ENCODE assay signal across 22 cellular contexts in genomic region chr2:188971316-188971930, GRCh38. TPM values are rescaled to one million over a fixed set of nuclear protein-coding genes. Genes with fewer than 3 reads are reported as not detected.
DNase-seq lines count a peak whose midpoint lies in the region; ATAC-seq and TF ChIP-seq lines count a peak whose summit lies in the region.
"Had no signal": no experiment of that assay in that cellular context is flagged by ENCODE, and none has a peak within 500 bp of the region (broad histone marks: within the 10 kb centered on the region; RNA-seq: fewer than 3 reads in every experiment).

No MANE protein-coding gene starts in this region.

- intact Hi-C loops in sciatic nerve (cut with DNase I) = no loop called here
- intact Hi-C loops in thyroid gland (cut with DNase I) = no loop called here

- no peaks in the 10 kb centered on the region for H4K20me1 ChIP-seq in GM23248 (ENCODE audit: insufficient read depth)
- H4K20me1 ChIP-seq in hepatocyte (ENCODE audit: insufficient read depth, poor library complexity, severe bottlenecking) = no peaks in the 10 kb centered on the region

- no peaks in the 10 kb centered on the region for H3K36me3 ChIP-seq in GM23248 (ENCODE audit: low read depth)
- H3K36me3 ChIP-seq in hepatocyte (replicated peaks; ENCODE audit: insufficient read depth, low read depth) = no peaks in the 10 kb centered on the region
- no peaks in the 10 kb centered on the region for H3K36me3 ChIP-seq in thyroid gland
- H3K36me3 ChIP-seq: left lung, upper lobe of right lung had no signal

- TF ChIP-seq CTCF in hepatocyte (IDR thresholded peaks at IDR 0.05; ENCODE audit: poor library complexity) (no peak), thyroid gland (IDR thresholded peaks at IDR 0.05) (no peak)

- H2AFZ ChIP-seq in GM23248 = peak overlapping the region; percentile 35
- no peak overlapping the region for H2AFZ ChIP-seq in hepatocyte

- no peaks in the 10 kb centered on the region for H3K9me2 ChIP-seq in GM23248 (ENCODE audit: insufficient read depth)
- H3K9me2 ChIP-seq in hepatocyte (replicated peaks; ENCODE audit: insufficient read depth) = no peaks in the 10 kb centered on the region

- H3K4me1 ChIP-seq in GM23248 (ENCODE audit: insufficient read depth) (peaks cover 48% of the 10 kb centered on the region), hepatocyte (ENCODE audit: insufficient read depth) (peaks cover 5% of the 10 kb centered on the region), thyroid gland (no peaks in the 10 kb centered on the region)
- H3K4me1 ChIP-seq: left lung, upper lobe of right lung had no signal

- peak overlapping the region; percentile 72 for H3K4me2 ChIP-seq in GM23248 (ENCODE audit: unreplicated experiment)
- H3K4me2 ChIP-seq in hepatocyte = peak overlapping the region; percentile 60

- H3K27me3 ChIP-seq in GM23248 (replicated peaks; ENCODE audit: insufficient read depth) (no peaks in the 10 kb centered on the region), hepatocyte (no peaks in the 10 kb centered on the region), thyroid gland (no peaks in the 10 kb centered on the region)
- H3K27me3 ChIP-seq: left lung, upper lobe of right lung had no signal

- in situ Hi-C loops in GM23248 (cut with MboI) = no loop called here

- peaks cover 25% of the 10 kb centered on the region for H3K79me2 ChIP-seq in GM23248 (ENCODE audit: insufficient read depth)
- H3K79me2 ChIP-seq in hepatocyte = peaks cover 41% of the 10 kb centered on the region

- WGBS in GM23248 (ENCODE audit: low coverage in 1 of 2, low lambda C conversion rate in 2 of 2, missing lambda C conversion rate in 2 of 2), 2 experiments = 19 to 24% methylated on average over 3 of the region's 3 CpGs
- WGBS in hepatocyte (ENCODE audit: low lambda C conversion rate, missing lambda C conversion rate) = 65% methylated on average over 3 of the region's 3 CpGs
- WGBS in thyroid gland, 2 donors = 77 to 84% methylated on average over 3 of the region's 3 CpGs

- TF ChIP-seq POLR2A in thyroid gland (IDR thresholded peaks at IDR 0.05) = no peak

- H3F3A ChIP-seq in GM23248 (ENCODE audit: insufficient read depth) = peaks cover 50% of the 10 kb centered on the region

- H3K4me3 ChIP-seq in GM23248 = no peak overlapping the region
- no peak overlapping the region for H3K4me3 ChIP-seq in hepatocyte
- H3K4me3 ChIP-seq in thyroid gland (replicated peaks in 1 of 3) = no peak overlapping the region
- H3K4me3 ChIP-seq: left lung, upper lobe of right lung had no signal

- peak; percentile 19 for ATAC-seq in sciatic nerve
- ATAC-seq in HG03432 (IDR thresholded peaks at IDR 0.05; ENCODE audit: unreplicated experiment) = no peak
- no peak for ATAC-seq in HG03196 (IDR thresholded peaks at IDR 0.05; ENCODE audit: unreplicated experiment)
- ATAC-seq: CD8-positive, alpha-beta T cell; left lung; T-helper 17 cell; upper lobe of right lung had no signal

- H3K9me3 ChIP-seq in GM23248 (ENCODE audit: low read depth) (no peaks in the 10 kb centered on the region), hepatocyte (ENCODE audit: low read depth) (no peaks in the 10 kb centered on the region), thyroid gland (no peaks in the 10 kb centered on the region)
- H3K9me3 ChIP-seq: left lung, upper lobe of right lung had no signal

- no peak overlapping the region for H3K9ac ChIP-seq in GM23248

- H3K27ac ChIP-seq in GM23248 (peak overlapping the region; percentile 47; the same call in 1 of the 2 replicates), hepatocyte (peak overlapping the region; percentile 98), thyroid gland (no peak overlapping the region)
- H3K27ac ChIP-seq: HL-60, upper lobe of right lung, VCaP had no signal

- DNase-seq in GM23248 = peak; percentile 48
- peak; percentile 94 for DNase-seq in amniotic epithelial cell (ENCODE audit: low read depth)
- no peak for DNase-seq in hepatocyte (ENCODE audit: low spot score)
- DNase-seq in sciatic nerve (ENCODE audit: low spot score) = no peak
- DNase-seq in thyroid gland = no peak
- DNase-seq in DMS79 treated with DMSO at 0.1 percent for 48 hours (lab: John Stamatoyannopoulos, UW) = no peak
- DNase-seq: activated CD4-positive, alpha-beta T cell treated with anti-CD3 and anti-CD28 coated beads, Interleukin-2, amount 50 U/mL, for 48 hours; activated naive CD4-positive, alpha-beta T cell treated with anti-CD3 and anti-CD28 coated beads, Interleukin-2, amount 10 ng/mL, durations not matched to agents 7 days and 5 days; activated T-cell treated with anti-CD3 and anti-CD28 coated beads for 4 hours; CD8-positive, alpha-beta T cell; left lung; naive B cell; NCI-H2029 treated with DMSO at 0.1 percent for 48 hours; NCI-H510A treated with DMSO at 0.1 percent for 48 hours; posterior cingulate gyrus; stimulated activated CD4-positive, alpha-beta T cell treated with anti-CD3 and anti-CD28 coated beads, Interleukin-12 subunit alpha, Interleukin-12 subunit beta, amount 100 ng/mL, for 4 hours; T-helper 17 cell; upper lobe of right lung had no signal

RNA-seq across cellular contexts. Expression of gene COL3A1, which starts 2.8 kb away (rescaled TPM):
- 2,141 and 2,153 TPM in 2 replicates for total RNA-seq in GM23248 (2014; rRNA removed; shearing (Covaris generic))
- polyA plus RNA-seq in GM23248 (2016; fragmentation: Nextera tagmentation; extraction: Ambion mirVana) (977 and 987 TPM in 2 replicates), hepatocyte (6,699 and 6,726 TPM in 2 replicates)
- total RNA-seq in hepatocyte (5,479 and 8,329 TPM in 2 replicates), sciatic nerve (191 TPM), thyroid gland (100 to 1,000 TPM in 1 of 4 donors, 10 to 100 TPM in 3; 36.4 to 151 (median 62.3) TPM)
- total RNA-seq: CD8-positive, alpha-beta T cell had no signal

Comparison
In these comparisons a context has a peak if more than half of its experiments do, and no peak if none do; other contexts are left out.
1. DNase-seq: peak in GM23248 (single experiment) and amniotic epithelial cell (single experiment); none in hepatocyte (single experiment), sciatic nerve (single experiment), thyroid gland (0 of 2) and DMS79 treated with DMSO at 0.1 percent for 48 hours (single experiment).
2. H3K27ac ChIP-seq: peak in GM23248 (single experiment) and hepatocyte (single experiment); none in thyroid gland (0 of 3).
3. RNA of gene COL3A1, which starts 2.8 kb away (total RNA-seq): 5,479 to 8,329 TPM in hepatocyte and 2,141 to 2,153 TPM in GM23248; 191 TPM in sciatic nerve (single experiment) and 36.4 to 151 TPM in thyroid gland; every median in the first group is over 10 times any median in the second.